Comparison of ENCODE assay signal across 23 cellular contexts in the genomic region with DNA sequence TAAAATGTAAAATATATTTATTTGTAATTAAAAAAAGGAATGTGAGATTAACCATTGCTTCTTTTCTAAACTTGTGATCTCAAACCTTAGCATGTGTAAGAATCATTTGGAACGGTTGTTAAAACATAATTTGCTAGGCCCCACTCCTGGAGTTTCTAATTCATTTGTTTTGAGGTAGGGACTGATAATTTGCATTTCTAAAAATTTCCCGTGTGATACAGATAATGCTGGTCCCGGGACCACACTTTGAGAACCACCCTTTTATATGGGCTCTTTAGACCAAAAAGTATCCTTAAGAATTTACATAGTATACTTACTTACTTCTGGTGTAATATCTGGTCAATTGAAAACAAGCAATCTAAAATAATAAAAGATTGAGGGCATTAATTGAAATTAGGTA. TPM values are rescaled to one million over a fixed set of nuclear protein-coding genes. Genes with fewer than 3 reads are reported as not detected.
DNase-seq lines count a peak whose midpoint lies in the region; ATAC-seq and TF ChIP-seq lines count a peak whose summit lies in the region.
"Had no signal": no experiment of that assay in that cellular context is flagged by ENCODE, and none has a peak within 500 bp of the region (broad histone marks: within the 10 kb centered on the region; RNA-seq: fewer than 3 reads in every experiment).

No MANE protein-coding gene starts in this region.

- no peaks in the 10 kb centered on the region for H3K79me2 ChIP-seq in OCI-LY3 (ENCODE audit: low read length)

- TF ChIP-seq CTCF in OCI-LY3 (IDR thresholded peaks at IDR 0.05; ENCODE audit: low read depth, low read length) (no peak), gastrocnemius medialis (IDR thresholded peaks at IDR 0.05 in 4 of 5, conservative IDR thresholded peaks at IDR 0.05 in 1 of 5) (no peak)

- H3K4me1 ChIP-seq in OCI-LY3 (ENCODE audit: low read length) (peaks cover 34% of the 10 kb centered on the region), gastrocnemius medialis (no peaks in the 10 kb centered on the region)
- H3K4me1 ChIP-seq: A549; BLaER1 treated with 17β-estradiol and CSF1 and Interleukin-3, amounts not matched to agents 10 nM and 100 nM had no signal

- H3K27ac ChIP-seq in OCI-LY3 (ENCODE audit: low read length) (peak overlapping the region; percentile 3; the same call in 1 of the 2 replicates), gastrocnemius medialis (no peak overlapping the region)
- H3K27ac ChIP-seq: 22Rv1; A549; BLaER1 treated with 17β-estradiol and CSF1 and Interleukin-3, amounts not matched to agents 10 nM and 100 nM; C4-2B had no signal

- H3K9me3 ChIP-seq in OCI-LY3 (ENCODE audit: insufficient read depth, low read length) (no peaks in the 10 kb centered on the region), gastrocnemius medialis (no peaks in the 10 kb centered on the region)
- H3K9me3 ChIP-seq: A549; BLaER1 treated with 17β-estradiol and CSF1 and Interleukin-3, amounts not matched to agents 10 nM and 100 nM had no signal

- in situ Hi-C loops in gastrocnemius medialis (cut with MboI; ENCODE audit: low sequenced_read_pairs in 4 of 4): loop anchor here in 1 of 4 donors (25.0 kb wide), 1 partner anchor 88 kb away; no protein-coding TSS in a partner anchor

- H3K36me3 ChIP-seq in OCI-LY3 (replicated peaks; ENCODE audit: low read depth, low read length): no peaks in the 10 kb centered on the region
- no peaks in the 10 kb centered on the region for H3K36me3 ChIP-seq in gastrocnemius medialis
- H3K36me3 ChIP-seq: BLaER1 treated with 17β-estradiol and CSF1 and Interleukin-3, amounts not matched to agents 10 nM and 100 nM had no signal

- H3K4me3 ChIP-seq in OCI-LY3 (ENCODE audit: low read length): no peak overlapping the region
- no peak overlapping the region for H3K4me3 ChIP-seq in gastrocnemius medialis
- H3K4me3 ChIP-seq: A549; BLaER1 treated with 17β-estradiol and CSF1 and Interleukin-3, amounts not matched to agents 10 nM and 100 nM had no signal

- DNase-seq in GF-D8 (lab: John Stamatoyannopoulos, UW) (no peak), gastrocnemius medialis (no peak)
- DNase-seq: AML-193; CD4-positive, alpha-beta T cell; CD8-positive, alpha-beta T cell; DMS 273 treated with DMSO at 0.1 percent for 48 hours; DMS153; DMS53; DMS79; DND-41; EL; GDM1 had no signal

- H3K4me2 ChIP-seq in OCI-LY3 (ENCODE audit: low read length): peak overlapping the region; percentile 43
- H3K4me2 ChIP-seq: A549; BLaER1 treated with 17β-estradiol and CSF1 and Interleukin-3, amounts not matched to agents 10 nM and 100 nM had no signal

- ATAC-seq in GM18907 (IDR thresholded peaks at IDR 0.05; ENCODE audit: unreplicated experiment) (peak; percentile 66), HG02678 (IDR thresholded peaks at IDR 0.05; ENCODE audit: unreplicated experiment) (peak; percentile 43), gastrocnemius medialis (no peak)
- ATAC-seq: A549; CD8-positive, alpha-beta T cell had no signal

- TF ChIP-seq POLR2A in gastrocnemius medialis (IDR thresholded peaks at IDR 0.05): no peak

- H4K20me1 ChIP-seq in OCI-LY3 (ENCODE audit: insufficient read depth, low read length): no peaks in the 10 kb centered on the region
- H4K20me1 ChIP-seq: BLaER1 treated with 17β-estradiol and CSF1 and Interleukin-3, amounts not matched to agents 10 nM and 100 nM had no signal

- H3K27me3 ChIP-seq in OCI-LY3 (ENCODE audit: low read depth, low read length) (no peaks in the 10 kb centered on the region), gastrocnemius medialis (no peaks in the 10 kb centered on the region)
- H3K27me3 ChIP-seq: BLaER1 treated with 17β-estradiol and CSF1 and Interleukin-3, amounts not matched to agents 10 nM and 100 nM had no signal

- H2AFZ ChIP-seq in OCI-LY3 (ENCODE audit: low read depth, low read length): peak overlapping the region; percentile 55; the same call in 1 of the 2 replicates

- no peak overlapping the region for H3K9ac ChIP-seq in OCI-LY3 (ENCODE audit: low read length)
- H3K9ac ChIP-seq: BLaER1 treated with 17β-estradiol and CSF1 and Interleukin-3, amounts not matched to agents 10 nM and 100 nM had no signal

- intact Hi-C loops in gastrocnemius medialis (cut with DNase I; ENCODE audit: low total_unique reads): no loop called here

RNA-seq across cellular contexts. Expression of a gene that starts 10.9 kb away (rescaled TPM):
- not detected for total RNA-seq in gastrocnemius medialis
- total RNA-seq: A172; B cell; CD4-positive, alpha-beta T cell; CD8-positive, alpha-beta T cell; Daoy; G401 had no signal

Comparison
In these comparisons a context has a peak if more than half of its experiments do, and no peak if none do; other contexts are left out.
1. ATAC-seq: peak in GM18907 (single experiment) and HG02678 (single experiment); none in gastrocnemius medialis (0 of 2).